ENCODE assay signal across 16 cellular contexts in the genomic region with DNA sequence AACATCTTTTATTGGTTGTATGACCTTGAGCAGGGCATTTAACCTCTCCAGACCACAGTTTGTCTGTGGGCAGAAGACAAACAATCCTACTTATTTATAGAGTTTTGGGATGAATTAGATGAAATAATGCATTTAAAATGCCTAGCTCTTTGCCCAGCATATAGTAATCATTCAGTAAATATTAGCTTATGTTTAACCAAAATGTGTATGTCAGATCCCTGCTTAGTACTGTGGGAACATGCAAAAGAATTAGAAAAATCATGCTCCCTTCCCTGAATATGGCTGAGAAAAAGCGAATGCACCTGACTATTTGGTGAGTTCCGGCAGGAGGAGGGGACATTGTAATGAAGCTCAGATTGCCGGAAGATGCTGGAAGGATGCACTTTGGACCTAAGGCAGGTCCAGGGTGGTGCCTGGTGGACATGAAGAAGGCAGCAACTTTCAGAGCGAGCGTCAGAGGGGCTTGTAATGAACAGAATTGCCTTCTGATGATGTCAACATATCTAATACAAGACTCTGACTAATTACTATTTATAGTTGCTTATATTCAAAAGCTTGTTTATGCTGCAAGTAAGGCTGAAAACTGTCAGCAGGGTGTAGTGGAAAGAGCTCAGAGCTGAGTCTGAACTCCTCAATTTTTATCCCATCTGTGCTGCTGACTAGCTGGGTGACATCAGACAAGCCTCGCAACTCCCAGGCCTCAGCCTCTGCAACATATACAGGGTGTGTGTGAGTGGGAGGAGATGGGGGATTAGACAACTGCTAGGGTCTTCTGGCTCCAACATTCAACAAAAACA.
DNase-seq lines count a peak whose midpoint lies in the region; ATAC-seq and TF ChIP-seq lines count a peak whose summit lies in the region.
"Had no signal": no experiment of that assay in that cellular context is flagged by ENCODE, and none has a peak within 500 bp of the region (broad histone marks: within the 10 kb centered on the region; RNA-seq: fewer than 3 reads in every experiment).

No MANE protein-coding gene starts in this region.

- no peak overlapping the region for H3K18ac ChIP-seq in trophoblast cell (ENCODE audit: low read length)

- H3K23ac ChIP-seq in trophoblast cell (ENCODE audit: low read length): no peak overlapping the region

- H2BK120ac ChIP-seq in trophoblast cell (ENCODE audit: insufficient read depth, low read length, poor library complexity): no peak overlapping the region

- H3K4me3 ChIP-seq in heart left ventricle: no peak overlapping the region
- H3K4me3 ChIP-seq in right cardiac atrium (ENCODE audit: low read length): no peak overlapping the region
- no peak overlapping the region for H3K4me3 ChIP-seq in uterus
- no peak overlapping the region for H3K4me3 ChIP-seq in trophoblast cell (ENCODE audit: low read depth, low read length)
- H3K4me3 ChIP-seq: prostate gland, upper lobe of right lung had no signal

- peak overlapping the region in 3 of 12 donors; percentile 15 to 65 (median 38) for H3K27ac ChIP-seq in heart left ventricle
- no peak overlapping the region for H3K27ac ChIP-seq in right cardiac atrium (ENCODE audit: low read length)
- H3K27ac ChIP-seq in uterus: peak overlapping the region; percentile 65 to 72
- no peak overlapping the region for H3K27ac ChIP-seq in trophoblast cell (ENCODE audit: low read depth, low read length)
- H3K27ac ChIP-seq: upper lobe of right lung had no signal

- H2BK5ac ChIP-seq in trophoblast cell (ENCODE audit: low read depth, low read length, poor library complexity): no peak overlapping the region

- no peaks in the 10 kb centered on the region for H3K36me3 ChIP-seq in heart left ventricle
- H3K36me3 ChIP-seq in uterus: no peaks in the 10 kb centered on the region
- no peaks in the 10 kb centered on the region for H3K36me3 ChIP-seq in trophoblast cell (ENCODE audit: control insufficient read depth in 1 of 2, insufficient read depth in 2 of 2, low read length in 2 of 2)
- H3K36me3 ChIP-seq: prostate gland, upper lobe of right lung had no signal

- H3K79me2 ChIP-seq in trophoblast cell (ENCODE audit: control insufficient read depth, insufficient read depth, low read length, poor library complexity): no peaks in the 10 kb centered on the region

- no peaks in the 10 kb centered on the region for H3K27me3 Mint-ChIP-seq in chondrocyte (ENCODE audit: low read depth)

- 53 to 73% (median 71%) methylated on average over 6 of the region's 6 CpGs for WGBS in heart left ventricle, 4 donors
- 70% methylated on average over 6 of the region's 6 CpGs for WGBS in right cardiac atrium
- WGBS in trophoblast cell (ENCODE audit: extremely low coverage, insufficient coverage, insufficient read length): no CpG with 5 or more reads among the region's 6 CpGs

- no peak overlapping the region for H2BK12ac ChIP-seq in trophoblast cell (ENCODE audit: low read length)

- no peak overlapping the region for H3K9ac ChIP-seq in trophoblast cell (ENCODE audit: low read length)

- no peak overlapping the region for H4K12ac ChIP-seq in trophoblast cell (ENCODE audit: low read depth, low read length)

- TF ChIP-seq CTCF in heart left ventricle (IDR thresholded peaks at IDR 0.05) (no peak), chondrocyte (IDR thresholded peaks at IDR 0.05) (no peak), uterus (IDR thresholded peaks at IDR 0.05) (no peak)

- no peak overlapping the region for H3K4me3 Mint-ChIP-seq in chondrocyte (ENCODE audit: unreplicated experiment)
- H3K4me3 Mint-ChIP-seq: memory B cell had no signal

- H3K27me3 ChIP-seq in heart left ventricle (no peaks in the 10 kb centered on the region), right cardiac atrium (ENCODE audit: control insufficient read depth, insufficient read depth) (no peaks in the 10 kb centered on the region), uterus (no peaks in the 10 kb centered on the region), trophoblast cell (ENCODE audit: insufficient read depth, low read length) (no peaks in the 10 kb centered on the region)
- H3K27me3 ChIP-seq: upper lobe of right lung had no signal

- H2AK5ac ChIP-seq in trophoblast cell (ENCODE audit: low read length): no peak overlapping the region

- H3K9me3 Mint-ChIP-seq in chondrocyte (ENCODE audit: low read depth): no peaks in the 10 kb centered on the region

- no peaks in the 10 kb centered on the region for H3K36me3 Mint-ChIP-seq in chondrocyte (ENCODE audit: low read depth)
- H3K36me3 Mint-ChIP-seq: memory B cell had no signal

- no peaks in the 10 kb centered on the region for H3K79me1 ChIP-seq in trophoblast cell (ENCODE audit: low read length)

- H4K8ac ChIP-seq in trophoblast cell (ENCODE audit: low read depth, low read length): no peak overlapping the region

- ATAC-seq in heart left ventricle: peak; percentile 66 to 86 (median 68)
- no peak for ATAC-seq in right cardiac atrium
- ATAC-seq: HepG2, upper lobe of right lung had no signal

- H3K27ac Mint-ChIP-seq in chondrocyte (ENCODE audit: unreplicated experiment): peak overlapping the region; percentile 41
- H3K27ac Mint-ChIP-seq: memory B cell had no signal

- H3K4me1 Mint-ChIP-seq in chondrocyte (ENCODE audit: low read depth): peaks cover 49% of the 10 kb centered on the region
- H3K4me1 Mint-ChIP-seq: memory B cell had no signal

- no peak for TF ChIP-seq POLR2A in heart left ventricle (IDR thresholded peaks at IDR 0.05)
- no peak for TF ChIP-seq POLR2A in uterus (IDR thresholded peaks at IDR 0.05)

- H2AFZ ChIP-seq in trophoblast cell (ENCODE audit: insufficient read depth, low read length, poor library complexity): no peak overlapping the region

- H3K9me3 ChIP-seq in heart left ventricle: peaks cover 0 to 9% (median 0%) of the 10 kb centered on the region in 12 donors
- H3K9me3 ChIP-seq in right cardiac atrium (ENCODE audit: control insufficient read depth, low read length): no peaks in the 10 kb centered on the region
- H3K9me3 ChIP-seq in uterus: no peaks in the 10 kb centered on the region
- no peaks in the 10 kb centered on the region for H3K9me3 ChIP-seq in trophoblast cell (ENCODE audit: insufficient read depth, low read depth, low read length)
- H3K9me3 ChIP-seq: prostate gland, upper lobe of right lung had no signal

- no peak overlapping the region for H3K4ac ChIP-seq in trophoblast cell (ENCODE audit: low read depth, low read length)

- intact Hi-C loops in heart left ventricle (cut with DNase I): no loop called here
- intact Hi-C loops in right cardiac atrium (cut with DNase I): no loop called here
- intact Hi-C loops in uterus (cut with DNase I; ENCODE audit: low total_unique reads): no loop called here

- no peak for DNase-seq in heart left ventricle
- DNase-seq in right cardiac atrium: no peak
- no peak for DNase-seq in chondrocyte (ENCODE audit: low spot score)
- DNase-seq in mucosa of gallbladder (ENCODE audit: low spot score): peak; percentile 68
- peak in 1 of 2 donors; percentile 39 for DNase-seq in uterus
- no peak for DNase-seq in medulla oblongata (ENCODE audit: extremely low spot score)
- DNase-seq in trophoblast cell: no peak
- DNase-seq in stimulated activated CD4-positive, alpha-beta T cell treated with anti-CD3 and anti-CD28 coated beads, Interleukin-2, amount 100 ng/mL, for 24 hours: no peak
- DNase-seq: activated T-cell treated with anti-CD3 and anti-CD28 coated beads for 4 hours; effector CD8-positive, alpha-beta T cell; NCI-H1417; NCI-H510A; upper lobe of right lung had no signal

- H3K4me1 ChIP-seq in heart left ventricle: peaks cover 0 to 26% (median 3%) of the 10 kb centered on the region in 12 donors
- H3K4me1 ChIP-seq in right cardiac atrium (ENCODE audit: control insufficient read depth, insufficient read depth, low read length): peaks cover 3% of the 10 kb centered on the region
- H3K4me1 ChIP-seq in uterus: no peaks in the 10 kb centered on the region
- no peaks in the 10 kb centered on the region for H3K4me1 ChIP-seq in trophoblast cell (ENCODE audit: control insufficient read depth in 1 of 2, insufficient read depth in 2 of 2, low read length in 2 of 2)
- H3K4me1 ChIP-seq: upper lobe of right lung had no signal

- H3K4me2 ChIP-seq in trophoblast cell (ENCODE audit: low read length): no peak overlapping the region

- H4K91ac ChIP-seq in trophoblast cell (ENCODE audit: low read depth, low read length): no peak overlapping the region

- no peak overlapping the region for H3K14ac ChIP-seq in trophoblast cell (ENCODE audit: low read length)

Comparison
In these comparisons a context has a peak if more than half of its experiments do, and no peak if none do; other contexts are left out.
1. ATAC-seq: peak in heart left ventricle (4 of 4); none in right cardiac atrium (0 of 2).
2. H3K27ac ChIP-seq: peak in uterus (2 of 2); none in right cardiac atrium (single experiment) and trophoblast cell (single experiment).